8 cellular contexts compared by ENCODE assay signal in genomic region chr10:23094786-23095403, GRCh38. TPM values are rescaled to one million over a fixed set of nuclear protein-coding genes. Genes with fewer than 3 reads are reported as not detected.
A peak's percentile ranks its signal among the peaks of the same experiment; 100 is the strongest.
DNase-seq lines count a peak whose midpoint lies in the region; ATAC-seq and TF ChIP-seq lines count a peak whose summit lies in the region.

No MANE protein-coding gene starts in this region.

- H3K9me3 Mint-ChIP-seq in activated CD4-positive, alpha-beta memory T cell treated with anti-CD3 and anti-CD28 coated beads for 36 hours: peaks cover 5% of the 10 kb centered on the region

- RAD21 ChIA-PET in HCT116 (lab: Charles Lee; ENCODE audit: low non-redundant PET in 1 of 2, low total read pairs in 2 of 2, uncharacterized antibody in 2 of 2, unreplicated experiment in 2 of 2): no interaction called here

- no peak for TF ChIP-seq RAD21 in HCT116 (IDR thresholded peaks at IDR 0.05; ENCODE audit: low read depth)

- H3K79me2 ChIP-seq in HCT116 (ENCODE audit: insufficient read depth, low read length): no peaks in the 10 kb centered on the region; the same call in 1 of the 2 replicates

- peak; percentile 26; the same call in 1 of the 2 replicates for ATAC-seq in HCT116

- TF ChIP-seq CTCF in HCT116 (IDR thresholded peaks at IDR 0.05 in 2 of 3, conservative IDR thresholded peaks at IDR 0.05 in 1 of 3; ENCODE audit: borderline replicate concordance in 1 of 3, insufficient read depth in 1 of 3, low read depth in 2 of 3, low read length in 2 of 3) (no peak), foreskin fibroblast (IDR thresholded peaks at IDR 0.05; ENCODE audit: low read depth, low read length) (no peak), spleen (IDR thresholded peaks at IDR 0.05 in 8 of 11, conservative IDR thresholded peaks at IDR 0.05 in 3 of 11) (no peak)

- no peaks in the 10 kb centered on the region for H3K36me3 ChIP-seq in HCT116 (ENCODE audit: control insufficient read depth in 1 of 2, insufficient read depth in 2 of 2, low read length in 2 of 2)
- no peaks in the 10 kb centered on the region for H3K36me3 ChIP-seq in spleen

- H3K27me3 ChIP-seq in HCT116 (ENCODE audit: insufficient read depth, low read length) (no peaks in the 10 kb centered on the region), spleen (replicated peaks in 1 of 7) (no peaks in the 10 kb centered on the region)

- WGBS in spleen, 5 donors: 36 to 47% (median 43%) methylated on average over 8 of the region's 8 CpGs

- peak overlapping the region; percentile 70 for H3K4me3 Mint-ChIP-seq in activated CD4-positive, alpha-beta memory T cell treated with anti-CD3 and anti-CD28 coated beads for 36 hours

- no peaks in the 10 kb centered on the region for H4K20me1 ChIP-seq in HCT116 (ENCODE audit: insufficient read depth)

- POLR2A ChIA-PET in HCT116 (lab: Charles Lee): interaction anchor here (0.8 kb wide), 1 partner anchor 10 kb away, joined by 3 read pairs; no protein-coding TSS in a partner anchor
- POLR2A ChIA-PET in activated CD4-positive, alpha-beta memory T cell treated with anti-CD3 and anti-CD28 coated beads for 36 hours (lab: Charles Lee): no interaction called here

- no peaks in the 10 kb centered on the region for H3K9me2 ChIP-seq in HCT116 (ENCODE audit: insufficient read depth)

- H3K4me3 ChIP-seq in HCT116 (replicated peaks in 1 of 2; ENCODE audit: low read depth in 1 of 2, low read length in 2 of 2): peak overlapping the region in 1 of 2 experiments; percentile 3; a peak in 1 of 4 replicates
- H3K4me3 ChIP-seq in foreskin fibroblast (ENCODE audit: low read depth in 1 of 2, low read length in 2 of 2): peak overlapping the region; percentile 54 to 72
- peak overlapping the region in 5 of 8 donors; percentile 61 to 82 (median 67) for H3K4me3 ChIP-seq in spleen

- no peak for TF ChIP-seq POLR2A in HCT116 (IDR thresholded peaks at IDR 0.05; ENCODE audit: borderline replicate concordance, extremely low read depth, insufficient read depth, insufficient read length)
- no peak for TF ChIP-seq POLR2A in spleen (IDR thresholded peaks at IDR 0.05)

- H3K27me3 Mint-ChIP-seq in activated CD4-positive, alpha-beta memory T cell treated with anti-CD3 and anti-CD28 coated beads for 36 hours: no peaks in the 10 kb centered on the region

- no peaks in the 10 kb centered on the region for H3K9me3 ChIP-seq in HCT116 (ENCODE audit: control insufficient read depth in 1 of 2, insufficient read depth in 1 of 2, low read depth in 1 of 2, low read length in 2 of 2)
- H3K9me3 ChIP-seq in spleen: peaks cover 0 to 23% (median 5%) of the 10 kb centered on the region in 8 donors

- H3K4me1 ChIP-seq in HCT116 (ENCODE audit: control insufficient read depth in 1 of 2, insufficient read depth in 2 of 2, low read length in 2 of 2): peaks cover 13 to 25% of the 10 kb centered on the region in 2 experiments; a peak in 3 of 4 replicates
- peaks cover 4 to 36% (median 15%) of the 10 kb centered on the region in 6 donors for H3K4me1 ChIP-seq in spleen

- peak overlapping the region; percentile 83 for H3K4me2 ChIP-seq in HCT116 (ENCODE audit: low read length)

- no peak overlapping the region for H3K9ac ChIP-seq in HCT116 (ENCODE audit: low read length)

- H3K27ac Mint-ChIP-seq in activated CD4-positive, alpha-beta memory T cell treated with anti-CD3 and anti-CD28 coated beads for 36 hours: peak overlapping the region; percentile 38

- CTCF ChIA-PET in HCT116 (lab: Charles Lee): no interaction called here
- CTCF ChIA-PET in activated CD4-positive, alpha-beta memory T cell treated with anti-CD3 and anti-CD28 coated beads for 36 hours (lab: Charles Lee): interaction anchor here (0.6 to 1.1 kb wide), 4 partner anchors 19 to 1921 kb away, joined by 3 read pairs; partner anchors contain the start of gene THNSL1

- intact Hi-C loops in HCT116 (cut with micrococcal nuclease) (no loop called here), spleen (cut with DNase I; ENCODE audit: low total_unique reads) (no loop called here)
- intact Hi-C loops in activated CD4-positive, alpha-beta memory T cell treated with anti-CD3 and anti-CD28 coated beads for 36 hours (cut with micrococcal nuclease): loop anchor here (5.0 to 10.0 kb wide), 4 partner anchors 352 to 1448 kb away; partner anchors contain the start of genes COMMD3 and DNAJC1

- no peak overlapping the region for H3K27ac ChIP-seq in HCT116 (ENCODE audit: low read depth, low read length)
- H3K27ac ChIP-seq in spleen: peak overlapping the region in 6 of 8 donors; percentile 58 to 95 (median 94)

- H3K4me1 Mint-ChIP-seq in activated CD4-positive, alpha-beta memory T cell treated with anti-CD3 and anti-CD28 coated beads for 36 hours (ENCODE audit: low read depth): peaks cover 32% of the 10 kb centered on the region

- DNase-seq in HCT116 (ENCODE audit: low read depth, low spot score): no peak
- DNase-seq in activated CD4-positive, alpha-beta memory T cell treated with anti-CD3 and anti-CD28 coated beads for 36 hours: no peak
- peak; percentile 33 to 66 for DNase-seq in foreskin fibroblast
- no peak for DNase-seq in spleen
- no peak for DNase-seq in NCI-H345 treated with DMSO at 0.1 percent for 48 hours (lab: John Stamatoyannopoulos, UW; ENCODE audit: unreplicated experiment)
- DNase-seq in stimulated activated CD4-positive, alpha-beta T cell treated with anti-CD3 and anti-CD28 coated beads, Interleukin-2, amount 100 ng/mL, for 48 hours: no peak
- DNase-seq in pons (ENCODE audit: low spot score): no peak
- DNase-seq in NCI-H526 treated with DMSO at 0.1 percent for 48 hours (lab: John Stamatoyannopoulos, UW): no peak

- H3K36me3 Mint-ChIP-seq in activated CD4-positive, alpha-beta memory T cell treated with anti-CD3 and anti-CD28 coated beads for 36 hours: peaks cover 2% of the 10 kb centered on the region

- BruUV-seq in HCT116 (replicated peaks; lab: Mats Ljungman, UMichigan): no TSS peak

- peak overlapping the region; percentile 84 for H2AFZ ChIP-seq in HCT116 (ENCODE audit: low read depth, low read length, poor library complexity, severe bottlenecking)

TF ChIP-seq in HCT116, 20 proteins besides CTCF, POLR2A, EP300 and RAD21:
- TF ChIP-seq MAX (IDR thresholded peaks at IDR 0.05) (no peak), EZH2 (IDR thresholded peaks at IDR 0.05) (no peak), JUND (IDR thresholded peaks at IDR 0.05) (no peak), FOSL1 (IDR thresholded peaks at IDR 0.05; ENCODE audit: low read depth) (no peak), ZFX (IDR thresholded peaks at IDR 0.05) (no peak), TCF7L2 (IDR thresholded peaks at IDR 0.05; ENCODE audit: borderline replicate concordance, extremely low read depth, insufficient read depth, insufficient read length) (no peak), EZH2phosphoT487 (IDR thresholded peaks at IDR 0.05; ENCODE audit: borderline replicate concordance) (no peak)
- TF ChIP-seq, protein P1, sequence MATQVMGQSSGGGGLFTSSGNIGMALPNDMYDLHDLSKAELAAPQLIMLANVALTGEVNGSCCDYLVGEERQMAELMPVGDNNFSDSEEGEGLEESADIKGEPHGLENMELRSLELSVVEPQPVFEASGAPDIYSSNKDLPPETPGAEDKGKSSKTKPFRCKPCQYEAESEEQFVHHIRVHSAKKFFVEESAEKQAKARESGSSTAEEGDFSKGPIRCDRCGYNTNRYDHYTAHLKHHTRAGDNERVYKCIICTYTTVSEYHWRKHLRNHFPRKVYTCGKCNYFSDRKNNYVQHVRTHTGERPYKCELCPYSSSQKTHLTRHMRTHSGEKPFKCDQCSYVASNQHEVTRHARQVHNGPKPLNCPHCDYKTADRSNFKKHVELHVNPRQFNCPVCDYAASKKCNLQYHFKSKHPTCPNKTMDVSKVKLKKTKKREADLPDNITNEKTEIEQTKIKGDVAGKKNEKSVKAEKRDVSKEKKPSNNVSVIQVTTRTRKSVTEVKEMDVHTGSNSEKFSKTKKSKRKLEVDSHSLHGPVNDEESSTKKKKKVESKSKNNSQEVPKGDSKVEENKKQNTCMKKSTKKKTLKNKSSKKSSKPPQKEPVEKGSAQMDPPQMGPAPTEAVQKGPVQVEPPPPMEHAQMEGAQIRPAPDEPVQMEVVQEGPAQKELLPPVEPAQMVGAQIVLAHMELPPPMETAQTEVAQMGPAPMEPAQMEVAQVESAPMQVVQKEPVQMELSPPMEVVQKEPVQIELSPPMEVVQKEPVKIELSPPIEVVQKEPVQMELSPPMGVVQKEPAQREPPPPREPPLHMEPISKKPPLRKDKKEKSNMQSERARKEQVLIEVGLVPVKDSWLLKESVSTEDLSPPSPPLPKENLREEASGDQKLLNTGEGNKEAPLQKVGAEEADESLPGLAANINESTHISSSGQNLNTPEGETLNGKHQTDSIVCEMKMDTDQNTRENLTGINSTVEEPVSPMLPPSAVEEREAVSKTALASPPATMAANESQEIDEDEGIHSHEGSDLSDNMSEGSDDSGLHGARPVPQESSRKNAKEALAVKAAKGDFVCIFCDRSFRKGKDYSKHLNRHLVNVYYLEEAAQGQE (IDR thresholded peaks at IDR 0.05; ENCODE audit: low read depth): no peak
TF ChIP-seq in HCT116: peak in this region for 0.

RNA-seq across cellular contexts. Expression of gene MSRB2, which starts 0.5 kb away (rescaled TPM):
- total RNA-seq in HCT116 (2021; ENCODE audit: unreplicated experiment) (13.6 TPM), spleen (10 to 100 TPM; 12.2 to 29.4 (median 21.7) TPM)
- 19.5 and 20.5 TPM in 2 replicates for polyA plus RNA-seq in HCT116 (2012)
- 10 to 100 TPM in 1 of 2 experiments, 1 to 10 TPM in 1; 9.4 to 11.1 TPM for total RNA-seq in activated CD4-positive, alpha-beta memory T cell treated with anti-CD3 and anti-CD28 coated beads for 36 hours
- polyA plus RNA-seq in spleen: 10 to 100 TPM; 12.6 to 14.5 (median 13.3) TPM

Comparison
In these comparisons a context has a peak if more than half of its experiments do, and no peak if none do; other contexts are left out.
1. DNase-seq: peak in foreskin fibroblast (2 of 2); none in HCT116 (single experiment), activated CD4-positive, alpha-beta memory T cell treated with anti-CD3 and anti-CD28 coated beads for 36 hours (single experiment), spleen (single experiment), NCI-H345 treated with DMSO at 0.1 percent for 48 hours (single experiment), stimulated activated CD4-positive, alpha-beta T cell treated with anti-CD3 and anti-CD28 coated beads, Interleukin-2, amount 100 ng/mL, for 48 hours (0 of 2), pons (single experiment) and NCI-H526 treated with DMSO at 0.1 percent for 48 hours (single experiment).